20 cellular contexts compared by ENCODE assay signal in the genomic region with DNA sequence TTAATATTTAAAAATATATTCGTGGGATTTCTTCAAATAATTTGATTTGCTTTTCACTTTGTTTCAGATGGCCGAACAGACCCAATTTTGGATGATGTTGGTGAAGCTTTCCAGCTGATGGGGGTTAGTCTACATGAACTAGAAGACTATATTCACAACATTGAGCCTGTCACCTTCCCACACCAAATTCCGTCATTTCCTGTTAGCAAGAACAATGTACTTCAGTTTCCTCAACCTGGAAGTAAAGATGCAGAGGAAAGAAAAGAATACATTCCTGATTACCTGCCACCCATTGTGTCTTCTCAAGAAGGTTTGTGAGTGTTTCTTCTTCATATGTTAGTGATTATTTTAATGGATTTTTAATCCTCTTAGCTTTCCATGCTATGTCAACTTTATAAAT. TPM values are rescaled to one million over a fixed set of nuclear protein-coding genes. Genes with fewer than 3 reads are reported as not detected.
DNase-seq lines count a peak whose midpoint lies in the region; ATAC-seq, FAIRE-seq and TF ChIP-seq lines count a peak whose summit lies in the region.
"Had no signal": no experiment of that assay in that cellular context is flagged by ENCODE, and none has a peak within 500 bp of the region (broad histone marks: within the 10 kb centered on the region; RNA-seq: fewer than 3 reads in every experiment).

No MANE protein-coding gene starts in this region.

- POLR2A ChIA-PET in endothelial cell of umbilical vein (lab: Charles Lee) = no interaction called here

- no TSS peak for BruUV-seq in endothelial cell of umbilical vein (replicated peaks; lab: Mats Ljungman, UMichigan)

- H3K27me3 ChIP-seq in endothelial cell of umbilical vein (ENCODE audit: control insufficient read depth in 2 of 2, insufficient read depth in 2 of 2, low read length in 2 of 2) = no peaks in the 10 kb centered on the region
- H3K27me3 ChIP-seq: BLaER1 treated with 17β-estradiol and CSF1 and Interleukin-3, amounts not matched to agents 10 nM and 100 nM had no signal

- intact Hi-C loops in endothelial cell of umbilical vein (cut with micrococcal nuclease) = no loop called here

- peak; percentile 71 for DNase-seq in dermis blood vessel endothelial cell
- DNase-seq in endothelial cell of umbilical vein (ENCODE audit: low read depth, low spot score) = peak; percentile 11
- DNase-seq in lung microvascular endothelial cell (ENCODE audit: low read depth in 2 of 2) = peak; percentile 11 to 36
- no peak for DNase-seq in kidney tubule cell (ENCODE audit: low spot score)
- DNase-seq in globus pallidus (ENCODE audit: low spot score) = no peak
- DNase-seq: AML-193; Caco-2; Calu3; CD4-positive, alpha-beta T cell; CD8-positive, alpha-beta T cell; DMS79 treated with DMSO at 0.1 percent for 48 hours had no signal

- peak; percentile 80 for FAIRE-seq in endothelial cell of umbilical vein (lab: Jason Lieb, UNC)
- FAIRE-seq: A549, D721Med, G401.6, GM12878, GM12892 had no signal

- ATAC-seq in GM18498 (IDR thresholded peaks at IDR 0.05; ENCODE audit: unreplicated experiment) = no peak
- ATAC-seq: A549; CD8-positive, alpha-beta T cell; GM12878 had no signal

- dilution Hi-C loops in endothelial cell of umbilical vein (cut with MboI; ENCODE audit: extremely low pct_ligation_motif_present, low sequenced_read_pairs) = no loop called here

- H3K36me3 ChIP-seq in endothelial cell of umbilical vein (ENCODE audit: control insufficient read depth in 2 of 2, extremely low read depth in 1 of 2, insufficient read depth in 2 of 2, low read length in 2 of 2) = peaks cover 4% of the 10 kb centered on the region in 2 experiments

- H3K4me3 ChIP-seq in endothelial cell of umbilical vein (replicated peaks in 1 of 3; ENCODE audit: insufficient read depth in 1 of 3, low read depth in 1 of 3, low read length in 3 of 3) = no peak overlapping the region
- H3K4me3 ChIP-seq: A549; BLaER1 treated with 17β-estradiol and CSF1 and Interleukin-3, amounts not matched to agents 10 nM and 100 nM; GM12878 had no signal

- no peaks in the 10 kb centered on the region for H3K9me1 ChIP-seq in endothelial cell of umbilical vein (replicated peaks; ENCODE audit: control insufficient read depth, extremely low read depth, insufficient read depth, low read length)

- no peak overlapping the region for H3K4me2 ChIP-seq in endothelial cell of umbilical vein (ENCODE audit: insufficient read depth, low read length)
- H3K4me2 ChIP-seq: A549; BLaER1 treated with 17β-estradiol and CSF1 and Interleukin-3, amounts not matched to agents 10 nM and 100 nM had no signal

- peaks cover 6% of the 10 kb centered on the region for H3K4me1 ChIP-seq in endothelial cell of umbilical vein (ENCODE audit: control insufficient read depth, extremely low read depth, insufficient read depth, low read length)
- H3K4me1 ChIP-seq: Caco-2 had no signal

- H2AFZ ChIP-seq in endothelial cell of umbilical vein (ENCODE audit: low read depth, low read length) = no peak overlapping the region

- CTCF ChIA-PET in endothelial cell of umbilical vein (lab: Charles Lee) = interaction anchor here (1.3 to 1.7 kb wide), 2 partner anchors 137 to 1385 kb away, joined by 4 to 6 read pairs; no protein-coding TSS in a partner anchor

- TF ChIP-seq POLR2A in endothelial cell of umbilical vein (IDR thresholded peaks at IDR 0.05; ENCODE audit: low read depth, low read length) = no peak

- no peaks in the 10 kb centered on the region for H4K20me1 ChIP-seq in endothelial cell of umbilical vein (replicated peaks; ENCODE audit: control insufficient read depth, extremely low read depth, insufficient read depth, low read length)

- no peak for TF ChIP-seq CTCF in endothelial cell of umbilical vein (IDR thresholded peaks at IDR 0.05; ENCODE audit: extremely low read depth in 1 of 2, insufficient read depth in 1 of 2, low read depth in 1 of 2, low read length in 2 of 2)

- H3K9me3 ChIP-seq in endothelial cell of umbilical vein (replicated peaks; ENCODE audit: control insufficient read depth, insufficient read depth, low read length) = no peaks in the 10 kb centered on the region
- H3K9me3 ChIP-seq: A549; BLaER1 treated with 17β-estradiol and CSF1 and Interleukin-3, amounts not matched to agents 10 nM and 100 nM; Caco-2 had no signal

- H3K79me2 ChIP-seq in endothelial cell of umbilical vein (ENCODE audit: control insufficient read depth, insufficient read depth, low read length) = peaks cover 30% of the 10 kb centered on the region

- H3K27ac ChIP-seq in endothelial cell of umbilical vein (ENCODE audit: insufficient read depth, low read depth, low read length) = no peak overlapping the region
- H3K27ac ChIP-seq: 22Rv1; A549; BLaER1 treated with 17β-estradiol and CSF1 and Interleukin-3, amounts not matched to agents 10 nM and 100 nM; C4-2B had no signal

- no peak overlapping the region for H3K9ac ChIP-seq in endothelial cell of umbilical vein (replicated peaks; ENCODE audit: extremely low read depth, insufficient read depth, low read length)
- H3K9ac ChIP-seq: BLaER1 treated with 17β-estradiol and CSF1 and Interleukin-3, amounts not matched to agents 10 nM and 100 nM had no signal

TF ChIP-seq in endothelial cell of umbilical vein, 7 proteins besides CTCF, POLR2A, EP300 and RAD21:
- TF ChIP-seq MYC (IDR thresholded peaks at IDR 0.05; ENCODE audit: low read depth, low read length) = no peak
- no peak for TF ChIP-seq POLR2AphosphoS5 (IDR thresholded peaks at IDR 0.05; ENCODE audit: insufficient read depth, low read depth, low read length)
- TF ChIP-seq, protein P1, sequence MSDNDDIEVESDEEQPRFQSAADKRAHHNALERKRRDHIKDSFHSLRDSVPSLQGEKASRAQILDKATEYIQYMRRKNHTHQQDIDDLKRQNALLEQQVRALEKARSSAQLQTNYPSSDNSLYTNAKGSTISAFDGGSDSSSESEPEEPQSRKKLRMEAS (IDR thresholded peaks at IDR 0.05; ENCODE audit: insufficient read depth, insufficient read length) = no peak
- no peak for TF ChIP-seq JUN (IDR thresholded peaks at IDR 0.05; ENCODE audit: borderline replicate concordance, insufficient read depth, insufficient read length, low read depth)
- TF ChIP-seq FOS (IDR thresholded peaks at IDR 0.05; ENCODE audit: borderline replicate concordance, insufficient read depth, low read length) = no peak
- no peak for TF ChIP-seq EZH2 (IDR thresholded peaks at IDR 0.05; ENCODE audit: borderline replicate concordance, low read depth, low read length, severe bottlenecking)
- TF ChIP-seq GATA2 (IDR thresholded peaks at IDR 0.05; ENCODE audit: insufficient read depth, insufficient read length, low read depth, low read length) = no peak

RNA-seq across cellular contexts. Expression of a gene that starts 5.9 kb away (rescaled TPM):
- 2.0 and 2.3 TPM in 2 replicates for total RNA-seq in dermis blood vessel endothelial cell
- total RNA-seq in endothelial cell of umbilical vein = 10.1 and 10.5 TPM in 2 replicates
- 1.8 and 2.4 TPM in 2 replicates for polyA plus RNA-seq in endothelial cell of umbilical vein
- polyA plus RNA-seq in endothelial cell of umbilical vein (2011; cell fraction: cytosol; rRNA removed) = 3.0 and 3.2 TPM in 2 replicates
- polyA plus RNA-seq in endothelial cell of umbilical vein (2011; cell fraction: nucleus; rRNA removed) = 3.7 and 5.1 TPM in 2 replicates
- polyA plus RNA-seq in endothelial cell of umbilical vein (2012) = 6.8 and 7.1 TPM in 2 replicates
- polyA minus RNA-seq in endothelial cell of umbilical vein = 3.2 and 4.2 TPM in 2 replicates
- 1.5 TPM for polyA minus RNA-seq in endothelial cell of umbilical vein (2011; cell fraction: cytosol; rRNA and poly(A)+ RNA removed)
- polyA minus RNA-seq in endothelial cell of umbilical vein (2011; cell fraction: nucleus; rRNA and poly(A)+ RNA removed) = 9.5 and 9.7 TPM in 2 replicates
- total RNA-seq in lung microvascular endothelial cell = 0.87 and 1.4 TPM in 2 replicates

RNA-seq across cellular contexts. Expression of a gene that starts 36.3 kb away (rescaled TPM):
- total RNA-seq in dermis blood vessel endothelial cell (320 and 349 TPM in 2 replicates), endothelial cell of umbilical vein (275 and 290 TPM in 2 replicates), lung microvascular endothelial cell (232 and 268 TPM in 2 replicates)
- 184 and 204 TPM in 2 replicates for polyA plus RNA-seq in endothelial cell of umbilical vein
- polyA plus RNA-seq in endothelial cell of umbilical vein (2011; cell fraction: cytosol; rRNA removed) = 318 and 372 TPM in 2 replicates
- polyA plus RNA-seq in endothelial cell of umbilical vein (2011; cell fraction: nucleus; rRNA removed) = 170 and 184 TPM in 2 replicates
- 397 and 426 TPM in 2 replicates for polyA plus RNA-seq in endothelial cell of umbilical vein (2012)
- 159 and 163 TPM in 2 replicates for polyA minus RNA-seq in endothelial cell of umbilical vein
- polyA minus RNA-seq in endothelial cell of umbilical vein (2011; cell fraction: cytosol; rRNA and poly(A)+ RNA removed) = 85.2 TPM
- polyA minus RNA-seq in endothelial cell of umbilical vein (2011; cell fraction: nucleus; rRNA and poly(A)+ RNA removed) = 60.1 and 87.8 TPM in 2 replicates

RNA-seq across cellular contexts. Expression of a gene that starts 36.5 kb away (rescaled TPM):
- total RNA-seq in dermis blood vessel endothelial cell (5.4 and 6.3 TPM in 2 replicates), endothelial cell of umbilical vein (13.6 and 14.4 TPM in 2 replicates), lung microvascular endothelial cell (3.1 and 5.0 TPM in 2 replicates)
- polyA plus RNA-seq in endothelial cell of umbilical vein = 1.7 and 2.6 TPM in 2 replicates
- polyA plus RNA-seq in endothelial cell of umbilical vein (2011; cell fraction: cytosol; rRNA removed) = 3.1 TPM in 2 replicates
- 8.4 and 13.3 TPM in 2 replicates for polyA plus RNA-seq in endothelial cell of umbilical vein (2011; cell fraction: nucleus; rRNA removed)
- 5.1 and 7.8 TPM in 2 replicates for polyA plus RNA-seq in endothelial cell of umbilical vein (2012)
- 3.1 and 4.4 TPM in 2 replicates for polyA minus RNA-seq in endothelial cell of umbilical vein
- polyA minus RNA-seq in endothelial cell of umbilical vein (2011; cell fraction: cytosol; rRNA and poly(A)+ RNA removed) = 1.1 TPM
- polyA minus RNA-seq in endothelial cell of umbilical vein (2011; cell fraction: nucleus; rRNA and poly(A)+ RNA removed) = 6.6 and 9.7 TPM in 2 replicates

Comparison
In these comparisons a context has a peak if more than half of its experiments do, and no peak if none do; other contexts are left out.
1. DNase-seq: peak in dermis blood vessel endothelial cell (single experiment), endothelial cell of umbilical vein (single experiment) and lung microvascular endothelial cell (2 of 2); none in kidney tubule cell (single experiment) and globus pallidus (single experiment).